In genomic region chr1:244665771-244666217, GRCh38 we compare ENCODE assay signal across 11 cellular contexts. TPM values are rescaled to one million over a fixed set of nuclear protein-coding genes. Genes with fewer than 3 reads are reported as not detected.
DNase-seq lines count a peak whose midpoint lies in the region; ATAC-seq and TF ChIP-seq lines count a peak whose summit lies in the region.
"Had no signal": no experiment of that assay in that cellular context is flagged by ENCODE, and none has a peak within 500 bp of the region (broad histone marks: within the 10 kb centered on the region; RNA-seq: fewer than 3 reads in every experiment).

No MANE protein-coding gene starts in this region.

- no peak for TF ChIP-seq CTCF in activated CD8-positive, alpha-beta T cell treated with anti-CD3 and anti-CD28 coated beads for 36 hours (IDR thresholded peaks at IDR 0.05)
- TF ChIP-seq CTCF in upper lobe of right lung (IDR thresholded peaks at IDR 0.05) (no peak), endodermal cell (conservative IDR thresholded peaks at IDR 0.05) (no peak)

- no peaks in the 10 kb centered on the region for H3K27me3 ChIP-seq in upper lobe of right lung
- no peaks in the 10 kb centered on the region for H3K27me3 ChIP-seq in endodermal cell (ENCODE audit: control insufficient read depth, insufficient read depth, low read length, poor library complexity, severe bottlenecking)

- H3K4me3 Mint-ChIP-seq in activated CD8-positive, alpha-beta T cell treated with anti-CD3 and anti-CD28 coated beads for 36 hours = no peak overlapping the region
- no peak overlapping the region for H3K4me3 Mint-ChIP-seq in endodermal cell
- H3K4me3 Mint-ChIP-seq: CD8-positive, alpha-beta memory T cell; stimulated activated naive CD8-positive, alpha-beta T cell treated with anti-CD3 and anti-CD28 coated beads, Interleukin-15, Interleukin-2, amounts not matched to agents 100 ng/mL and 50 ng/mL, for 24 hours; T-helper 1 cell treated with Interleukin-12 subunit alpha and Interleukin-12 subunit beta and Interleukin-4 antibody, amounts not matched to agents 30 μg/mL and 1 μg/mL, for 36 hours had no signal

- H3K9me3 Mint-ChIP-seq in activated CD8-positive, alpha-beta T cell treated with anti-CD3 and anti-CD28 coated beads for 36 hours = no peaks in the 10 kb centered on the region
- H3K9me3 Mint-ChIP-seq in endodermal cell = peaks cover 3% of the 10 kb centered on the region
- H3K9me3 Mint-ChIP-seq: CD8-positive, alpha-beta memory T cell; stimulated activated naive CD8-positive, alpha-beta T cell treated with anti-CD3 and anti-CD28 coated beads, Interleukin-15, Interleukin-2, amounts not matched to agents 100 ng/mL and 50 ng/mL, for 24 hours; T-helper 1 cell treated with Interleukin-12 subunit alpha and Interleukin-12 subunit beta and Interleukin-4 antibody, amounts not matched to agents 30 μg/mL and 1 μg/mL, for 36 hours had no signal

- H3K4me1 ChIP-seq in upper lobe of right lung (peaks cover 30% of the 10 kb centered on the region), endodermal cell (ENCODE audit: control insufficient read depth, insufficient read depth, low read length) (no peaks in the 10 kb centered on the region)

- H3K4me3 ChIP-seq in upper lobe of right lung (no peak overlapping the region), endodermal cell (ENCODE audit: low read length) (no peak overlapping the region)

- no peaks in the 10 kb centered on the region for H3K36me3 ChIP-seq in upper lobe of right lung
- H3K36me3 ChIP-seq in endodermal cell (ENCODE audit: control insufficient read depth, insufficient read depth, low read length) = peaks cover 13% of the 10 kb centered on the region

- no peak overlapping the region for H3K27ac ChIP-seq in upper lobe of right lung
- H3K27ac ChIP-seq in endodermal cell (ENCODE audit: low read depth, low read length) = no peak overlapping the region

- no peak for DNase-seq in Right ventricle myocardium superior
- DNase-seq in cardiac septum (ENCODE audit: low spot score) = no peak
- DNase-seq in activated CD8-positive, alpha-beta T cell treated with anti-CD3 and anti-CD28 coated beads for 36 hours = peak; percentile 9
- DNase-seq in upper lobe of right lung = no peak
- no peak for DNase-seq in stimulated activated CD4-positive, alpha-beta T cell treated with anti-CD3 and anti-CD28 coated beads, Interleukin-12 subunit alpha, Interleukin-12 subunit beta, amount 100 ng/mL, for 4 hours
- no peak for DNase-seq in hypothalamus (lab: John Stamatoyannopoulos, UW)
- no peak for DNase-seq in endodermal cell

- H3K4me1 Mint-ChIP-seq in activated CD8-positive, alpha-beta T cell treated with anti-CD3 and anti-CD28 coated beads for 36 hours (ENCODE audit: low read depth) = peaks cover 18% of the 10 kb centered on the region
- H3K4me1 Mint-ChIP-seq in endodermal cell = peaks cover 13% of the 10 kb centered on the region

- intact Hi-C loops in Right ventricle myocardium superior (cut with DNase I) = no loop called here
- intact Hi-C loops in cardiac septum (cut with DNase I) = no loop called here
- intact Hi-C loops in activated CD8-positive, alpha-beta T cell treated with anti-CD3 and anti-CD28 coated beads for 36 hours (cut with micrococcal nuclease) = no loop called here
- intact Hi-C loops in upper lobe of right lung (cut with DNase I) = no loop called here

- POLR2A ChIA-PET in activated CD8-positive, alpha-beta T cell treated with anti-CD3 and anti-CD28 coated beads for 36 hours (lab: Charles Lee) = no interaction called here

- no peak overlapping the region for H3K27ac Mint-ChIP-seq in activated CD8-positive, alpha-beta T cell treated with anti-CD3 and anti-CD28 coated beads for 36 hours
- H3K27ac Mint-ChIP-seq in endodermal cell = no peak overlapping the region
- H3K27ac Mint-ChIP-seq: CD8-positive, alpha-beta memory T cell; stimulated activated naive CD8-positive, alpha-beta T cell treated with anti-CD3 and anti-CD28 coated beads, Interleukin-15, Interleukin-2, amounts not matched to agents 100 ng/mL and 50 ng/mL, for 24 hours; T-helper 1 cell treated with Interleukin-12 subunit alpha and Interleukin-12 subunit beta and Interleukin-4 antibody, amounts not matched to agents 30 μg/mL and 1 μg/mL, for 36 hours had no signal

- no peaks in the 10 kb centered on the region for H3K27me3 Mint-ChIP-seq in activated CD8-positive, alpha-beta T cell treated with anti-CD3 and anti-CD28 coated beads for 36 hours
- no peaks in the 10 kb centered on the region for H3K27me3 Mint-ChIP-seq in endodermal cell (ENCODE audit: insufficient read depth)
- H3K27me3 Mint-ChIP-seq: CD8-positive, alpha-beta memory T cell; stimulated activated naive CD8-positive, alpha-beta T cell treated with anti-CD3 and anti-CD28 coated beads, Interleukin-15, Interleukin-2, amounts not matched to agents 100 ng/mL and 50 ng/mL, for 24 hours had no signal

- no peak overlapping the region for H3K9ac ChIP-seq in endodermal cell (ENCODE audit: extremely low read depth, low read length, poor library complexity, severe bottlenecking)

- H3K9me3 ChIP-seq in upper lobe of right lung (no peaks in the 10 kb centered on the region), endodermal cell (ENCODE audit: control insufficient read depth, low read length) (peaks cover 4% of the 10 kb centered on the region)

- 89 to 90% methylated on average over 2 to 4 of the region's 4 CpGs for WGBS in endodermal cell (ENCODE audit: insufficient coverage in 1 of 2, insufficient read length in 1 of 2), 2 experiments

- peaks cover 8% of the 10 kb centered on the region for H3K36me3 Mint-ChIP-seq in activated CD8-positive, alpha-beta T cell treated with anti-CD3 and anti-CD28 coated beads for 36 hours (ENCODE audit: low read depth)
- peaks cover 19% of the 10 kb centered on the region for H3K36me3 Mint-ChIP-seq in endodermal cell (ENCODE audit: low read depth)

- ATAC-seq in Right ventricle myocardium superior (ENCODE audit: poor library complexity) = peak; percentile 56
- peak; percentile 83 for ATAC-seq in HG03280 (IDR thresholded peaks at IDR 0.05; ENCODE audit: unreplicated experiment)
- peak; percentile 20 for ATAC-seq in activated CD8-positive, alpha-beta T cell treated with anti-CD3 and anti-CD28 coated beads for 36 hours
- peak; percentile 71 for ATAC-seq in upper lobe of right lung

- CTCF ChIA-PET in activated CD8-positive, alpha-beta T cell treated with anti-CD3 and anti-CD28 coated beads for 36 hours (lab: Charles Lee) = interaction anchor here (1.1 to 1.5 kb wide), 2 partner anchors 16 to 64 kb away, joined by 3 read pairs; a partner anchor contains a TSS

RNA-seq across cellular contexts. Expression of gene DESI2, which starts 12.9 kb away (rescaled TPM):
- total RNA-seq in Right ventricle myocardium superior (19.8 TPM), cardiac septum (23.0 TPM), upper lobe of right lung (53.1 TPM), endodermal cell (10 to 100 TPM; 50.0 to 50.2 TPM)
- total RNA-seq in activated CD8-positive, alpha-beta T cell treated with anti-CD3 and anti-CD28 coated beads for 36 hours = 10 to 100 TPM; 30.4 to 31.1 TPM
- 47.3 TPM for polyA plus RNA-seq in endodermal cell (2013, experiment 1 of 2)
- 48.9 TPM for polyA plus RNA-seq in endodermal cell (2013, experiment 2 of 2)

Comparison
In these comparisons a context has a peak if more than half of its experiments do, and no peak if none do; other contexts are left out.
1. ATAC-seq: peak in every context shown above with its lines; median percentile 83 in HG03280; 71 in upper lobe of right lung; 56 in Right ventricle myocardium superior; 20 in activated CD8-positive, alpha-beta T cell treated with anti-CD3 and anti-CD28 coated beads for 36 hours.